9 cellular contexts compared by ENCODE assay signal in genomic region chr7:127504715-127505114, GRCh38.
DNase-seq lines count a peak whose midpoint lies in the region; ATAC-seq and TF ChIP-seq lines count a peak whose summit lies in the region.
"Had no signal": no experiment of that assay in that cellular context is flagged by ENCODE, and none has a peak within 500 bp of the region (broad histone marks: within the 10 kb centered on the region; RNA-seq: fewer than 3 reads in every experiment).

No MANE protein-coding gene starts in this region.

- no peak overlapping the region for H3K4me3 Mint-ChIP-seq in CD4-positive, alpha-beta T cell
- no peak overlapping the region for H3K4me3 Mint-ChIP-seq in glutamatergic neuron (ENCODE audit: unreplicated experiment)

- WGBS in thyroid gland, 2 donors, result 37 to 39% methylated on average over 3 to 4 of the region's 4 CpGs

- no peaks in the 10 kb centered on the region for H3K4me1 ChIP-seq in thyroid gland

- H3K9me3 ChIP-seq in CD4-positive, alpha-beta T cell (ENCODE audit: control insufficient read depth, low read length), result no peaks in the 10 kb centered on the region
- H3K9me3 ChIP-seq in thyroid gland, result no peaks in the 10 kb centered on the region

- POLR2A ChIA-PET in CD4-positive, alpha-beta T cell (lab: Charles Lee), result no interaction called here

- H3K9me3 Mint-ChIP-seq in CD4-positive, alpha-beta T cell, result no peaks in the 10 kb centered on the region
- peaks cover 2% of the 10 kb centered on the region for H3K9me3 Mint-ChIP-seq in glutamatergic neuron (ENCODE audit: unreplicated experiment)

- H3K27ac Mint-ChIP-seq in CD4-positive, alpha-beta T cell, result no peak overlapping the region
- H3K27ac Mint-ChIP-seq in glutamatergic neuron (ENCODE audit: unreplicated experiment), result no peak overlapping the region

- no peak for TF ChIP-seq POLR2A in thyroid gland (IDR thresholded peaks at IDR 0.05)

- no peaks in the 10 kb centered on the region for H3K36me3 ChIP-seq in thyroid gland

- no peak overlapping the region for H3K4me3 ChIP-seq in HFF-Myc (replicated peaks; ENCODE audit: low read depth, low read length)
- H3K4me3 ChIP-seq in thyroid gland (replicated peaks in 1 of 3), result no peak overlapping the region

- no peaks in the 10 kb centered on the region for H3K4me1 Mint-ChIP-seq in CD4-positive, alpha-beta T cell (ENCODE audit: low read depth)
- H3K4me1 Mint-ChIP-seq in glutamatergic neuron (ENCODE audit: low read depth, unreplicated experiment), result no peaks in the 10 kb centered on the region

- TF ChIP-seq CTCF in CD4-positive, alpha-beta T cell (IDR thresholded peaks at IDR 0.05), result peak; percentile 37
- peak; percentile 64 for TF ChIP-seq CTCF in HFF-Myc (IDR thresholded peaks at IDR 0.05; ENCODE audit: low read depth, low read length, missing control alignments)
- TF ChIP-seq CTCF in glutamatergic neuron (IDR thresholded peaks at IDR 0.05; ENCODE audit: partially characterized antibody, unreplicated experiment), result no peak
- TF ChIP-seq CTCF in thyroid gland (IDR thresholded peaks at IDR 0.05), result peak in 4 of 6 experiments; percentile 10 to 47 (median 38)

- CTCF ChIA-PET in CD4-positive, alpha-beta T cell (lab: Charles Lee), result interaction anchor here (0.6 to 1.6 kb wide), 3 partner anchors 9 to 1753 kb away, joined by 3 read pairs; no protein-coding TSS in a partner anchor

- no peaks in the 10 kb centered on the region for H3K36me3 Mint-ChIP-seq in CD4-positive, alpha-beta T cell (ENCODE audit: low read depth)
- H3K36me3 Mint-ChIP-seq in glutamatergic neuron (ENCODE audit: unreplicated experiment), result no peaks in the 10 kb centered on the region

- no peak for ATAC-seq in CD4-positive, alpha-beta T cell (ENCODE audit: poor library complexity)
- no peak for ATAC-seq in HG03045 (IDR thresholded peaks at IDR 0.05; ENCODE audit: unreplicated experiment)

- H3K27ac ChIP-seq in CD4-positive, alpha-beta T cell (ENCODE audit: low read depth, low read length), result no peak overlapping the region
- H3K27ac ChIP-seq in thyroid gland, result no peak overlapping the region
- H3K27ac ChIP-seq: HL-60 had no signal

- H3K27me3 ChIP-seq in CD4-positive, alpha-beta T cell (ENCODE audit: control insufficient read depth, insufficient read depth, low read length), result peaks cover 3% of the 10 kb centered on the region
- H3K27me3 ChIP-seq in thyroid gland, result no peaks in the 10 kb centered on the region

- intact Hi-C loops in CD4-positive, alpha-beta T cell (cut with DNase I, micrococcal nuclease), result no loop called here
- intact Hi-C loops in thyroid gland (cut with DNase I), result no loop called here

- peak in 4 of 10 experiments; percentile 1 to 11 (median 7) for DNase-seq in CD4-positive, alpha-beta T cell
- DNase-seq in HFF-Myc (ENCODE audit: extremely low read depth, low read depth), result no peak
- peak; percentile 8 for DNase-seq in activated CD4-positive, alpha-beta T cell treated with anti-CD3 and anti-CD28 coated beads, Interleukin-2, amount 50 U/mL, for 1 hour
- peak; percentile 23 for DNase-seq in glutamatergic neuron
- DNase-seq in thyroid gland, result peak; percentile 30 to 44
- no peak for DNase-seq in anterior cingulate cortex (lab: John Stamatoyannopoulos, UW)
- no peak for DNase-seq in NCI-H446 (lab: John Stamatoyannopoulos, UW)

- peaks cover 47% of the 10 kb centered on the region for H3K27me3 Mint-ChIP-seq in CD4-positive, alpha-beta T cell
- no peaks in the 10 kb centered on the region for H3K27me3 Mint-ChIP-seq in glutamatergic neuron (ENCODE audit: unreplicated experiment)

Comparison
In these comparisons a context has a peak if more than half of its experiments do, and no peak if none do; other contexts are left out.
1. DNase-seq: peak in activated CD4-positive, alpha-beta T cell treated with anti-CD3 and anti-CD28 coated beads, Interleukin-2, amount 50 U/mL, for 1 hour (single experiment), glutamatergic neuron (single experiment) and thyroid gland (2 of 2); none in HFF-Myc (single experiment), anterior cingulate cortex (0 of 58) and NCI-H446 (0 of 2).